In the genomic region with DNA sequence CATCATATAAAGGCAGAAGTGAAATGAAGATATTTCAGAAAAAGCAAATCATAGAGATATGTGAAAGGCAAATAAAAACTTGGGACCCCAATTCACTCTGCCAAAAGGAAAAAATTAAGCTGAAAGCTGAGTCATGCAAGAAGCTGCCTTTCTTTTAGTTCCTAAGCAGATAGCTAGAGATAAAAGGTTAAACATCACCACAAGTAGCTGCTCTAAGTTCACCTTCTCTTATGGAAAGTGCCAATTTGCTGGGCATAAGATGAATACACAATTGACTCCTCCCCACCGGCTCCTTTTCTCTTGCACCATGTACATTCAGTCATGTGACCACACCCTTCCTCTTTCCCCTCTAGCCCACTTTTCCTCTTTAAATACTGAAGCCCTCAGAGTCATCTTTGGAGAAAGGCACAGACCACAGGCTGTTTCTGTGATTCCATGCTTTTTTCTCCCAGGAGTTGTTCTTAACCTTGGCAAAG, we compare ENCODE assay signal across 2 cellular contexts.
A peak's percentile ranks its signal among the peaks of the same experiment; 100 is the strongest.
TF ChIP-seq lines count a peak whose summit lies in the region.

No MANE protein-coding gene starts in this region.

TF ChIP-seq in HepG2, 621 proteins besides CTCF, POLR2A, EP300 and RAD21:
- TF ChIP-seq ZNF317 (CRISPR knock-in tag; IDR thresholded peaks at IDR 0.05), result peak; percentile 13; the same call in 1 of the 2 replicates
- TF ChIP-seq KAT7 (CRISPR knock-in tag; IDR thresholded peaks at IDR 0.05; ENCODE audit: borderline replicate concordance), result no peak

TF ChIP-seq in K562, 482 proteins besides CTCF, POLR2A, EP300 and RAD21 (continues in another document):
- TF ChIP-seq SMARCA4 (IDR thresholded peaks at IDR 0.05), result peak; percentile 39; the same call in 1 of the 2 replicates
- peak; percentile 45; the same call in 1 of the 2 replicates for TF ChIP-seq TOE1 (IDR thresholded peaks at IDR 0.05; ENCODE audit: borderline replicate concordance)
- no peak for TF ChIP-seq TOE1 (CRISPR knock-in tag; IDR thresholded peaks at IDR 0.05; ENCODE audit: borderline replicate concordance, low read depth)
- TF ChIP-seq, protein P1, sequence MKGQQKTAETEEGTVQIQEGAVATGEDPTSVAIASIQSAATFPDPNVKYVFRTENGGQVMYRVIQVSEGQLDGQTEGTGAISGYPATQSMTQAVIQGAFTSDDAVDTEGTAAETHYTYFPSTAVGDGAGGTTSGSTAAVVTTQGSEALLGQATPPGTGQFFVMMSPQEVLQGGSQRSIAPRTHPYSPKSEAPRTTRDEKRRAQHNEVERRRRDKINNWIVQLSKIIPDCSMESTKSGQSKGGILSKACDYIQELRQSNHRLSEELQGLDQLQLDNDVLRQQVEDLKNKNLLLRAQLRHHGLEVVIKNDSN (CRISPR knock-in tag; IDR thresholded peaks at IDR 0.05), result peak; percentile 33; the same call in 1 of the 2 replicates
- no peak for TF ChIP-seq ZNF146 (CRISPR knock-in tag; IDR thresholded peaks at IDR 0.05; ENCODE audit: unreplicated experiment)
- no peak for TF ChIP-seq GTF2A2 (tag; IDR thresholded peaks at IDR 0.05)
- TF ChIP-seq ARID4B (CRISPR knock-in tag; IDR thresholded peaks at IDR 0.05), result no peak
- TF ChIP-seq NFE2L1 (tag; IDR thresholded peaks at IDR 0.05; ENCODE audit: borderline replicate concordance, low read depth), result no peak
- no peak for TF ChIP-seq ARID3B (CRISPR knock-in tag; IDR thresholded peaks at IDR 0.05; ENCODE audit: borderline replicate concordance)
- no peak for TF ChIP-seq HNRNPLL (IDR thresholded peaks at IDR 0.05; ENCODE audit: low read depth, low read length, poor library complexity, severe bottlenecking)
- TF ChIP-seq C11orf30 (IDR thresholded peaks at IDR 0.05; ENCODE audit: low read depth), result peak; percentile 66
- no peak for TF ChIP-seq PTBP1 (IDR thresholded peaks at IDR 0.05; ENCODE audit: low read depth, low read length)
- TF ChIP-seq USF2 (CRISPR knock-in tag; IDR thresholded peaks at IDR 0.05), result peak; percentile 31; the same call in 1 of the 2 replicates
- TF ChIP-seq ZNF707 (CRISPR knock-in tag; conservative IDR thresholded peaks at IDR 0.05), result no peak
- TF ChIP-seq RAD51 (IDR thresholded peaks at IDR 0.05; ENCODE audit: borderline replicate concordance, low read depth), result peak; percentile 56; the same call in 1 of the 2 replicates
- TF ChIP-seq, protein P2, sequence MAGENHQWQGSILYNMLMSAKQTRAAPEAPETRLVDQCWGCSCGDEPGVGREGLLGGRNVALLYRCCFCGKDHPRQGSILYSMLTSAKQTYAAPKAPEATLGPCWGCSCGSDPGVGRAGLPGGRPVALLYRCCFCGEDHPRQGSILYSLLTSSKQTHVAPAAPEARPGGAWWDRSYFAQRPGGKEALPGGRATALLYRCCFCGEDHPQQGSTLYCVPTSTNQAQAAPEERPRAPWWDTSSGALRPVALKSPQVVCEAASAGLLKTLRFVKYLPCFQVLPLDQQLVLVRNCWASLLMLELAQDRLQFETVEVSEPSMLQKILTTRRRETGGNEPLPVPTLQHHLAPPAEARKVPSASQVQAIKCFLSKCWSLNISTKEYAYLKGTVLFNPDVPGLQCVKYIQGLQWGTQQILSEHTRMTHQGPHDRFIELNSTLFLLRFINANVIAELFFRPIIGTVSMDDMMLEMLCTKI (IDR thresholded peaks at IDR 0.05; ENCODE audit: partially characterized antibody), result no peak
- no peak for TF ChIP-seq SMARCA5 (IDR thresholded peaks at IDR 0.05)
- TF ChIP-seq EP400 (IDR thresholded peaks at IDR 0.05), result no peak
- TF ChIP-seq KDM4B (IDR thresholded peaks at IDR 0.05; ENCODE audit: borderline replicate concordance in 2 of 2, low read depth in 1 of 2), result no peak
- TF ChIP-seq PCBP1 (IDR thresholded peaks at IDR 0.05; ENCODE audit: low read depth, low read length, poor library complexity, severe bottlenecking), result no peak
- TF ChIP-seq ZNF263 (CRISPR knock-in tag; IDR thresholded peaks at IDR 0.05; ENCODE audit: borderline replicate concordance), result no peak
- TF ChIP-seq, protein P3, sequence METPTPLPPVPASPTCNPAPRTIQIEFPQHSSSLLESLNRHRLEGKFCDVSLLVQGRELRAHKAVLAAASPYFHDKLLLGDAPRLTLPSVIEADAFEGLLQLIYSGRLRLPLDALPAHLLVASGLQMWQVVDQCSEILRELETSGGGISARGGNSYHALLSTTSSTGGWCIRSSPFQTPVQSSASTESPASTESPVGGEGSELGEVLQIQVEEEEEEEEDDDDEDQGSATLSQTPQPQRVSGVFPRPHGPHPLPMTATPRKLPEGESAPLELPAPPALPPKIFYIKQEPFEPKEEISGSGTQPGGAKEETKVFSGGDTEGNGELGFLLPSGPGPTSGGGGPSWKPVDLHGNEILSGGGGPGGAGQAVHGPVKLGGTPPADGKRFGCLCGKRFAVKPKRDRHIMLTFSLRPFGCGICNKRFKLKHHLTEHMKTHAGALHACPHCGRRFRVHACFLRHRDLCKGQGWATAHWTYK (CRISPR knock-in tag; IDR thresholded peaks at IDR 0.05), result no peak
- TF ChIP-seq TAF9B (IDR thresholded peaks at IDR 0.05; ENCODE audit: partially characterized antibody), result no peak
- no peak for TF ChIP-seq ZNF668 (CRISPR knock-in tag; IDR thresholded peaks at IDR 0.05)
- TF ChIP-seq CHD4 (IDR thresholded peaks at IDR 0.05; ENCODE audit: insufficient read depth, insufficient replicate concordance, low read depth, low read length, poor library complexity, severe bottlenecking), result no peak
- no peak for TF ChIP-seq KHSRP (IDR thresholded peaks at IDR 0.05)
- TF ChIP-seq ZSCAN29 (IDR thresholded peaks at IDR 0.05), result no peak
- 0 out of 2 replicates have a peak, but pooled peaks have one; percentile 18 for TF ChIP-seq SMARCE1 (IDR thresholded peaks at IDR 0.05)
- TF ChIP-seq, protein P4, sequence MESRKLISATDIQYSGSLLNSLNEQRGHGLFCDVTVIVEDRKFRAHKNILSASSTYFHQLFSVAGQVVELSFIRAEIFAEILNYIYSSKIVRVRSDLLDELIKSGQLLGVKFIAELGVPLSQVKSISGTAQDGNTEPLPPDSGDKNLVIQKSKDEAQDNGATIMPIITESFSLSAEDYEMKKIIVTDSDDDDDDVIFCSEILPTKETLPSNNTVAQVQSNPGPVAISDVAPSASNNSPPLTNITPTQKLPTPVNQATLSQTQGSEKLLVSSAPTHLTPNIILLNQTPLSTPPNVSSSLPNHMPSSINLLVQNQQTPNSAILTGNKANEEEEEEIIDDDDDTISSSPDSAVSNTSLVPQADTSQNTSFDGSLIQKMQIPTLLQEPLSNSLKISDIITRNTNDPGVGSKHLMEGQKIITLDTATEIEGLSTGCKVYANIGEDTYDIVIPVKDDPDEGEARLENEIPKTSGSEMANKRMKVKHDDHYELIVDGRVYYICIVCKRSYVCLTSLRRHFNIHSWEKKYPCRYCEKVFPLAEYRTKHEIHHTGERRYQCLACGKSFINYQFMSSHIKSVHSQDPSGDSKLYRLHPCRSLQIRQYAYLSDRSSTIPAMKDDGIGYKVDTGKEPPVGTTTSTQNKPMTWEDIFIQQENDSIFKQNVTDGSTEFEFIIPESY (CRISPR knock-in tag; IDR thresholded peaks at IDR 0.05), result no peak
- TF ChIP-seq ZC3H4 (CRISPR knock-in tag; IDR thresholded peaks at IDR 0.05; ENCODE audit: borderline replicate concordance), result no peak
- TF ChIP-seq ZNF121 (CRISPR knock-in tag; conservative IDR thresholded peaks at IDR 0.05), result no peak
- TF ChIP-seq FOXM1 (IDR thresholded peaks at IDR 0.05; ENCODE audit: low read depth), result no peak
- no peak for TF ChIP-seq FOXM1 (CRISPR knock-in tag; IDR thresholded peaks at IDR 0.05; ENCODE audit: low read depth)
- no peak for TF ChIP-seq PTTG1 (tag; IDR thresholded peaks at IDR 0.05; ENCODE audit: low read depth)
- TF ChIP-seq TSC22D4 (tag; IDR thresholded peaks at IDR 0.05), result no peak
- TF ChIP-seq ATF7 (IDR thresholded peaks at IDR 0.05), result 0 out of 2 replicates have a peak, but pooled peaks have one; percentile 2
- no peak for TF ChIP-seq SP2 (IDR thresholded peaks at IDR 0.05; ENCODE audit: extremely low read depth, low read depth, low read length, poor library complexity, severe bottlenecking)
- no peak for TF ChIP-seq SRSF7 (optimal IDR thresholded peaks at IDR 0.05; ENCODE audit: low read depth, low read length)
- no peak for TF ChIP-seq HDAC6 (IDR thresholded peaks at IDR 0.05; ENCODE audit: low read depth, low read length)
- TF ChIP-seq SETDB1 (IDR thresholded peaks at IDR 0.05; ENCODE audit: low read length), result no peak
- TF ChIP-seq TRIM24 (IDR thresholded peaks at IDR 0.05), result peak; percentile 46 to 75; a peak in 1 of 4 replicates
- no peak for TF ChIP-seq KAT2B (IDR thresholded peaks at IDR 0.05; ENCODE audit: low read depth, low read length)
- no peak for TF ChIP-seq PATZ1 (CRISPR knock-in tag; IDR thresholded peaks at IDR 0.05; ENCODE audit: borderline replicate concordance)
- peak; percentile 48; the same call in 1 of the 2 replicates for TF ChIP-seq NFE2 (IDR thresholded peaks at IDR 0.05; ENCODE audit: low read depth)
- 0 out of 2 replicates have a peak, but pooled peaks have one; percentile 14 for TF ChIP-seq TRIM28 (IDR thresholded peaks at IDR 0.05)
- no peak for TF ChIP-seq HMGXB4 (CRISPR knock-in tag; IDR thresholded peaks at IDR 0.05)
- TF ChIP-seq ARID1B (IDR thresholded peaks at IDR 0.05), result no peak
- TF ChIP-seq ZNF239 (CRISPR knock-in tag; IDR thresholded peaks at IDR 0.05), result no peak
- no peak for TF ChIP-seq NR2C2 (CRISPR knock-in tag; IDR thresholded peaks at IDR 0.05)
- TF ChIP-seq NR2C2 (tag; IDR thresholded peaks at IDR 0.05), result peak; percentile 28; the same call in 1 of the 2 replicates
- TF ChIP-seq ZNF316 (IDR thresholded peaks at IDR 0.05), result peak; percentile 57
